Comparison of ENCODE assay signal across 24 cellular contexts in genomic region chr6:55892749-55893357, GRCh38. TPM values are rescaled to one million over a fixed set of nuclear protein-coding genes. Genes with fewer than 3 reads are reported as not detected.
DNase-seq lines count a peak whose midpoint lies in the region; ATAC-seq, FAIRE-seq and TF ChIP-seq lines count a peak whose summit lies in the region.
"Had no signal": no experiment of that assay in that cellular context is flagged by ENCODE, and none has a peak within 500 bp of the region (broad histone marks: within the 10 kb centered on the region; RNA-seq: fewer than 3 reads in every experiment).

No MANE protein-coding gene starts in this region.

- TF ChIP-seq POLR2A in H1 (IDR thresholded peaks at IDR 0.05; ENCODE audit: control extremely low read depth in 1 of 2, low read depth in 2 of 2, low read length in 2 of 2) = no peak
- no peak for TF ChIP-seq POLR2A in spleen (IDR thresholded peaks at IDR 0.05)

- no peaks in the 10 kb centered on the region for H3K27me3 ChIP-seq in H1 (replicated peaks in 1 of 4; ENCODE audit: control insufficient read depth in 3 of 4, extremely low read depth in 1 of 4, insufficient read depth in 3 of 4, low read length in 3 of 4)
- H3K27me3 ChIP-seq in spleen (replicated peaks in 1 of 7) = no peaks in the 10 kb centered on the region
- H3K27me3 ChIP-seq: BE2C, MG63, SJSA1 had no signal

- H3K9ac ChIP-seq in H1 (replicated peaks in 1 of 4; ENCODE audit: extremely low read depth in 1 of 4, low read depth in 3 of 4, low read length in 3 of 4) = no peak overlapping the region

- no peak overlapping the region for H2AK5ac ChIP-seq in H1 (ENCODE audit: low read depth, low read length)

- no peaks in the 10 kb centered on the region for H3K36me3 Mint-ChIP-seq in glutamatergic neuron (ENCODE audit: unreplicated experiment)
- H3K36me3 Mint-ChIP-seq: T-cell had no signal

- peak overlapping the region; percentile 65; the same call in 1 of the 2 replicates for H2AFZ ChIP-seq in H1 (ENCODE audit: low read length)
- H2AFZ ChIP-seq: PC-9 had no signal

- H2BK12ac ChIP-seq in H1 (ENCODE audit: low read depth, low read length) = no peak overlapping the region

- DNase-seq in ELF-1 (ENCODE audit: low read depth, low spot score) (peak; percentile 14), H1 (ENCODE audit: low read depth in 1 of 2, low spot score in 2 of 2) (no peak), fibroblast of villous mesenchyme (ENCODE audit: low read depth) (peak; percentile 7), spleen (no peak), glutamatergic neuron (no peak)
- DNase-seq: BE2C, Calu3, DMS153, DND-41, KG1, MG63, NCI-H1105 treated with DMSO at 0.1 percent for 48 hours, NCI-H2029, NCI-H446, NCI-H526 treated with DMSO at 0.1 percent for 48 hours, PC-9, T-cell had no signal

- no peak overlapping the region for H2BK120ac ChIP-seq in H1 (replicated peaks; ENCODE audit: low read depth, low read length)

- intact Hi-C loops in spleen (cut with DNase I; ENCODE audit: low total_unique reads) = no loop called here

- ATAC-seq in GM19324 (IDR thresholded peaks at IDR 0.05; ENCODE audit: low FRiP score, unreplicated experiment) (no peak), HG02763 (IDR thresholded peaks at IDR 0.05; ENCODE audit: unreplicated experiment) (no peak)
- ATAC-seq: Right ventricle myocardium inferior, T-cell had no signal

- H3K27ac Mint-ChIP-seq in glutamatergic neuron (ENCODE audit: unreplicated experiment) = no peak overlapping the region
- H3K27ac Mint-ChIP-seq: T-cell had no signal

- H3K23ac ChIP-seq in H1 (ENCODE audit: insufficient read length) = no peak overlapping the region

- H2BK20ac ChIP-seq in H1 (ENCODE audit: low read length) = no peak overlapping the region

- no peak for TF ChIP-seq EP300 in H1 (IDR thresholded peaks at IDR 0.05; ENCODE audit: borderline replicate concordance in 1 of 2, low read depth in 2 of 2, low read length in 2 of 2)

- no peak overlapping the region for H3K27ac ChIP-seq in H1 (ENCODE audit: low read depth, low read length)
- no peak overlapping the region for H3K27ac ChIP-seq in spleen
- H3K27ac ChIP-seq: PC-9, SJSA1 had no signal

- no peaks in the 10 kb centered on the region for H3K79me2 ChIP-seq in H1 (ENCODE audit: control insufficient read depth in 1 of 2, insufficient read depth in 2 of 2, low read length in 2 of 2)

- H4K5ac ChIP-seq in H1 (ENCODE audit: insufficient read length, low read depth, low read length) = no peak overlapping the region

- peaks cover 0 to 3% (median 0%) of the 10 kb centered on the region in 4 experiments; a peak in 1 of 7 replicates for H3K4me1 ChIP-seq in H1 (replicated peaks in 1 of 4; ENCODE audit: control insufficient read depth in 3 of 4, insufficient read depth in 4 of 4, low read length in 3 of 4)
- no peaks in the 10 kb centered on the region for H3K4me1 ChIP-seq in spleen
- H3K4me1 ChIP-seq: BE2C had no signal

- no peak overlapping the region for H4K91ac ChIP-seq in H1 (replicated peaks; ENCODE audit: insufficient read length, low read length)

- TF ChIP-seq RAD21 in H1 (IDR thresholded peaks at IDR 0.05 in 1 of 2, conservative IDR thresholded peaks at IDR 0.05 in 1 of 2; ENCODE audit: low read depth in 2 of 2, low read length in 2 of 2) = no peak

- no peak overlapping the region for H3K4me3 Mint-ChIP-seq in glutamatergic neuron (ENCODE audit: unreplicated experiment)
- H3K4me3 Mint-ChIP-seq: T-cell had no signal

- POLR2A ChIA-PET in H1 (lab: Charles Lee; ENCODE audit: partially characterized antibody) = no interaction called here

- CTCF ChIA-PET in H1 (lab: Charles Lee; ENCODE audit: partially characterized antibody) = interaction anchor here (1.0 kb wide), 1 partner anchor 21 kb away, joined by 3 read pairs; no protein-coding TSS in a partner anchor

- no peak overlapping the region for H3K4me3 ChIP-seq in H1 (ENCODE audit: extremely low read depth in 1 of 4, insufficient read depth in 2 of 4, low read depth in 3 of 4, low read length in 4 of 4)
- H3K4me3 ChIP-seq in fibroblast of villous mesenchyme (ENCODE audit: low read depth, low read length) = no peak overlapping the region
- H3K4me3 ChIP-seq in spleen = no peak overlapping the region
- H3K4me3 ChIP-seq: MG63, PC-9, SJSA1 had no signal

- no peak for TF ChIP-seq CTCF in H1 (IDR thresholded peaks at IDR 0.05; ENCODE audit: control extremely low read depth in 1 of 3, insufficient read depth in 1 of 3, low read depth in 1 of 3, low read length in 3 of 3)
- TF ChIP-seq CTCF in fibroblast of villous mesenchyme (IDR thresholded peaks at IDR 0.05; ENCODE audit: insufficient read depth, low read depth, low read length) = no peak
- TF ChIP-seq CTCF in spleen (IDR thresholded peaks at IDR 0.05 in 8 of 11, conservative IDR thresholded peaks at IDR 0.05 in 3 of 11) = no peak
- no peak for TF ChIP-seq CTCF in glutamatergic neuron (IDR thresholded peaks at IDR 0.05; ENCODE audit: partially characterized antibody, unreplicated experiment)

- no peaks in the 10 kb centered on the region for H4K20me1 ChIP-seq in H1 (replicated peaks in 1 of 2; ENCODE audit: control insufficient read depth in 1 of 2, insufficient read depth in 2 of 2, low read length in 2 of 2)

- H3K9me3 Mint-ChIP-seq in glutamatergic neuron (ENCODE audit: unreplicated experiment) = no peaks in the 10 kb centered on the region

- no peak overlapping the region for H2BK5ac ChIP-seq in H1 (ENCODE audit: low read depth, low read length)

- no peaks in the 10 kb centered on the region for H3K9me3 ChIP-seq in H1 (ENCODE audit: insufficient read depth in 2 of 2, low read depth in 1 of 2, low read length in 1 of 2)
- H3K9me3 ChIP-seq in spleen = no peaks in the 10 kb centered on the region
- H3K9me3 ChIP-seq: BE2C, MG63, SJSA1 had no signal

- FAIRE-seq in H1 (lab: Jason Lieb, UNC) = no peak
- FAIRE-seq: G401.6, HTR-8/SVneo had no signal

- H3K14ac ChIP-seq in H1 (ENCODE audit: insufficient read length) = no peak overlapping the region

- H2BK15ac ChIP-seq in H1 (ENCODE audit: low read length) = no peak overlapping the region

- no peaks in the 10 kb centered on the region for H3K4me1 Mint-ChIP-seq in glutamatergic neuron (ENCODE audit: low read depth, unreplicated experiment)
- H3K4me1 Mint-ChIP-seq: T-cell had no signal

- WGBS in H1 (ENCODE audit: extremely low coverage in 1 of 2, insufficient coverage in 1 of 2, insufficient read length in 1 of 2, insufficient replicate concordance in 2 of 2, low coverage in 1 of 2, low lambda C conversion rate in 2 of 2, missing lambda C conversion rate in 1 of 2), 2 experiments = 94% methylated on average over 4 of the region's 4 CpGs; no CpG with 5 or more reads in 1 of the 2 experiments
- WGBS in spleen, 5 donors = 69 to 78% (median 73%) methylated on average over 4 of the region's 4 CpGs

- H3K4me2 ChIP-seq in H1 (ENCODE audit: insufficient read depth in 1 of 2, low read depth in 2 of 2, low read length in 2 of 2) = no peak overlapping the region
- H3K4me2 ChIP-seq: PC-9 had no signal

- H3K56ac ChIP-seq in H1 (replicated peaks; ENCODE audit: insufficient read length, low read depth, low read length) = no peak overlapping the region

- H3K4ac ChIP-seq in H1 (replicated peaks; ENCODE audit: insufficient read length, low read depth, low read length) = no peak overlapping the region

- H3K36me3 ChIP-seq in H1 (ENCODE audit: control insufficient read depth in 2 of 4, insufficient read depth in 4 of 4, low read length in 3 of 4) = no peaks in the 10 kb centered on the region
- H3K36me3 ChIP-seq in spleen = no peaks in the 10 kb centered on the region
- H3K36me3 ChIP-seq: BE2C, MG63, SJSA1 had no signal

- H3K18ac ChIP-seq in H1 (ENCODE audit: extremely low read depth, low read length) = no peak overlapping the region

- no peaks in the 10 kb centered on the region for H3K79me1 ChIP-seq in H1 (ENCODE audit: low read depth, low read length)

- H4K8ac ChIP-seq in H1 (ENCODE audit: extremely low read depth, insufficient read depth, low read length) = no peak overlapping the region

- H3K27me3 Mint-ChIP-seq in glutamatergic neuron (ENCODE audit: unreplicated experiment) = no peaks in the 10 kb centered on the region
- H3K27me3 Mint-ChIP-seq: T-cell had no signal

- no peaks in the 10 kb centered on the region; the same call in 1 of the 2 replicates for H3K23me2 ChIP-seq in H1 (ENCODE audit: low read depth, low read length)

TF ChIP-seq in H1, 55 proteins besides CTCF, POLR2A, EP300 and RAD21:
- TF ChIP-seq CTBP2 (IDR thresholded peaks at IDR 0.05; ENCODE audit: borderline replicate concordance, insufficient read depth, insufficient read length, low read length) (no peak), SP4 (IDR thresholded peaks at IDR 0.05; ENCODE audit: low read length) (no peak), GABPA (IDR thresholded peaks at IDR 0.05; ENCODE audit: borderline replicate concordance, insufficient read depth, low read length) (no peak), SIX5 (IDR thresholded peaks at IDR 0.05; ENCODE audit: low read depth, low read length) (no peak), SIRT6 (IDR thresholded peaks at IDR 0.05; ENCODE audit: low read length) (no peak), KDM4A (IDR thresholded peaks at IDR 0.05; ENCODE audit: low read depth, low read length, severe bottlenecking) (no peak), KDM5A (IDR thresholded peaks at IDR 0.05; ENCODE audit: low read length) (no peak), CHD1 (IDR thresholded peaks at IDR 0.05; ENCODE audit: low read depth, low read length) (no peak)

RNA-seq across cellular contexts. Expression of gene BMP5, which starts 17.5 kb away (rescaled TPM):
- not detected in 2 replicates for total RNA-seq in H1 (2021; fragmentation: NEBNext Ultra II Directional; extraction: Animal tissue kit (Norgen Biotek cat#: 25700))
- 0.02 and 0.03 TPM in 2 replicates for polyA plus RNA-seq in H1 (2011; rRNA removed)
- 0.06 TPM for polyA plus RNA-seq in H1 (2011; cell fraction: cytosol; rRNA removed)
- polyA plus RNA-seq in H1 (2011; cell fraction: nucleus; rRNA removed) = not detected
- polyA plus RNA-seq in H1 (2012, experiment 1 of 2) = 0.04 to 0.17 TPM (median 0.10 TPM) in 4 replicates
- polyA plus RNA-seq in H1 (2012, experiment 2 of 2) = not detected
- polyA plus RNA-seq in H1 (2013, experiment 1 of 2) = 0.04 TPM
- 0.06 TPM for polyA plus RNA-seq in H1 (2013, experiment 2 of 2)
- 0.16 TPM in 1 of 2 replicates, not detected in the other for polyA minus RNA-seq in H1 (2011; rRNA and poly(A)+ RNA removed)
- polyA minus RNA-seq in H1 (2011; cell fraction: cytosol; rRNA and poly(A)+ RNA removed) = not detected
- polyA minus RNA-seq in H1 (2011; cell fraction: nucleus; rRNA and poly(A)+ RNA removed) = 0.50 TPM
- total RNA-seq in fibroblast of villous mesenchyme = under 0.01 TPM in 1 of 2 replicates, not detected in the other
- not detected for total RNA-seq in spleen
- polyA plus RNA-seq in spleen = not detected
- 1.1 TPM for total RNA-seq in glutamatergic neuron (ENCODE audit: unreplicated experiment)
- total RNA-seq: Calu3, RPMI7951, T-cell had no signal

Comparison
In these comparisons a context has a peak if more than half of its experiments do, and no peak if none do; other contexts are left out.
1. DNase-seq: peak in ELF-1 (single experiment) and fibroblast of villous mesenchyme (single experiment); none in H1 (0 of 2), spleen (single experiment) and glutamatergic neuron (single experiment).